1 cellular context compared by ENCODE assay signal in the genomic region with DNA sequence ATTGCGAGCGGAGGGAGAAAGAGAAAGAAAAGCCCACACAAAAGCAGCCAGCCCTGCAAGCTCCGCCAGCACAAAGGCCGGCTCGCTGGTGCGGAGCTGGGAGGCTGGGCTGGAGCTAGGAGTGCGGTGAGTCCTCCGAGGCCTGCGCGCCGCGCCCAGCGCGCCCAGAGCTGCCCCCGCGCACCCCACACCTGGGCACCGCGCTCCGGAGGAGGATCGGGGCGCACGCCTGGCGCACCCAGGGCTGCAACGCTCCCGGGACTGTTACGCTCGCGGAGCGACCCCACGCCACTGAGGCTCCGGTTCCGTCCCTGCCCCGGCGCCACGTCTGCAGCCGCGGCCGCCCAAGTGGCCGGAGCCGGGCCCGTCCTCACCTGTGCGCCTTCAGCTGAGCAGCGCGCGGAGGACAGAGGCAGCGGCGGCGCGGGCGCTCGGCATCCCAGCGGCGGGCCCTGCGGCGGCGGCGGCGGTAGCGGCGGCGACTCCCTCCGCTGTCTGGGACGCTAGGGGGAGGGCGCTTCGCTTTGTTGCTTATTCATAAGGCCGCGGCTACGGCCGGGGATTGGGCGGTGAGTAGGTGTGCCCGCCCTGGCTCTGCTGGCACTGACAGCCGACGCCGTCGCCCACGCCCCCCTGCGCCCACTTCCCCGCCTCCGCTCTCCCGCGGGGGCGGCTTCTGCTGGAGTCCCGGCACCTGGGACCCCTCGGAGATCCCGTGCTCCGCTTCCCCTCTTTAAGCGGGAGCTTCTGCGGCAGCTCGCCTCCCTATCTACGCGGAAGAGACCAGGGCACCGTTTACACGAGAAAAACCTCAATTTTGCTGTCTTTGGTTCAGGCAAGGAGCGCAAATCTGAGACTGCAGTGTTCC.
TF ChIP-seq lines count a peak whose summit lies in the region.

A gene with protein sequence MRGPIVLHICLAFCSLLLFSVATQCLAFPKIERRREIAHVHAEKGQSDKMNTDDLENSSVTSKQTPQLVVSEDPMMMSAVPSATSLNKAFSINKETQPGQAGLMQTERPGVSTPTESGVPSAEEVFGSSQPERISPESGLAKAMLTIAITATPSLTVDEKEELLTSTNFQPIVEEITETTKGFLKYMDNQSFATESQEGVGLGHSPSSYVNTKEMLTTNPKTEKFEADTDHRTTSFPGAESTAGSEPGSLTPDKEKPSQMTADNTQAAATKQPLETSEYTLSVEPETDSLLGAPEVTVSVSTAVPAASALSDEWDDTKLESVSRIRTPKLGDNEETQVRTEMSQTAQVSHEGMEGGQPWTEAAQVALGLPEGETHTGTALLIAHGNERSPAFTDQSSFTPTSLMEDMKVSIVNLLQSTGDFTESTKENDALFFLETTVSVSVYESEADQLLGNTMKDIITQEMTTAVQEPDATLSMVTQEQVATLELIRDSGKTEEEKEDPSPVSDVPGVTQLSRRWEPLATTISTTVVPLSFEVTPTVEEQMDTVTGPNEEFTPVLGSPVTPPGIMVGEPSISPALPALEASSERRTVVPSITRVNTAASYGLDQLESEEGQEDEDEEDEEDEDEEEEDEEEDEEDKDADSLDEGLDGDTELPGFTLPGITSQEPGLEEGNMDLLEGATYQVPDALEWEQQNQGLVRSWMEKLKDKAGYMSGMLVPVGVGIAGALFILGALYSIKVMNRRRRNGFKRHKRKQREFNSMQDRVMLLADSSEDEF (minus strand): TSS at position 513 of the 868 bp plus-strand sequence. CDS start 12,855 bp downstream, outside the sequence.

TF ChIP-seq in H1, 55 proteins besides CTCF, POLR2A, EP300 and RAD21 (continued from another document):
- TF ChIP-seq, protein P1, sequence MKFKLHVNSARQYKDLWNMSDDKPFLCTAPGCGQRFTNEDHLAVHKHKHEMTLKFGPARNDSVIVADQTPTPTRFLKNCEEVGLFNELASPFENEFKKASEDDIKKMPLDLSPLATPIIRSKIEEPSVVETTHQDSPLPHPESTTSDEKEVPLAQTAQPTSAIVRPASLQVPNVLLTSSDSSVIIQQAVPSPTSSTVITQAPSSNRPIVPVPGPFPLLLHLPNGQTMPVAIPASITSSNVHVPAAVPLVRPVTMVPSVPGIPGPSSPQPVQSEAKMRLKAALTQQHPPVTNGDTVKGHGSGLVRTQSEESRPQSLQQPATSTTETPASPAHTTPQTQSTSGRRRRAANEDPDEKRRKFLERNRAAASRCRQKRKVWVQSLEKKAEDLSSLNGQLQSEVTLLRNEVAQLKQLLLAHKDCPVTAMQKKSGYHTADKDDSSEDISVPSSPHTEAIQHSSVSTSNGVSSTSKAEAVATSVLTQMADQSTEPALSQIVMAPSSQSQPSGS (IDR thresholded peaks at IDR 0.05; ENCODE audit: low read length) = no peak
- TF ChIP-seq PHF8 (conservative IDR thresholded peaks at IDR 0.05; ENCODE audit: low read depth, low read length) (peak; percentile 44; the same call in 1 of the 2 replicates), RXRA (IDR thresholded peaks at IDR 0.05; ENCODE audit: insufficient read depth, low read depth, low read length) (no peak), ZNF274 (IDR thresholded peaks at IDR 0.05; ENCODE audit: borderline replicate concordance, extremely low read depth, low read length) (no peak), CHD7 (IDR thresholded peaks at IDR 0.05; ENCODE audit: insufficient replicate concordance, low read length) (no peak), HDAC2 (IDR thresholded peaks at IDR 0.05; ENCODE audit: borderline replicate concordance in 1 of 2, low read depth in 2 of 2, low read length in 2 of 2) (0 out of 4 replicates have a peak, but pooled peaks of 1 of the 2 experiments have one; percentile 61), SAP30 (IDR thresholded peaks at IDR 0.05; ENCODE audit: insufficient read depth, insufficient replicate concordance, low read length) (no peak), EGR1 (IDR thresholded peaks at IDR 0.05; ENCODE audit: borderline replicate concordance, low read depth, low read length) (peak; percentile 96), YY1 (IDR thresholded peaks at IDR 0.05; ENCODE audit: low read depth, low read length) (no peak), MAFK (IDR thresholded peaks at IDR 0.05; ENCODE audit: low read depth, low read length) (no peak), TAF1 (IDR thresholded peaks at IDR 0.05; ENCODE audit: low read depth, low read length) (peak; percentile 44; the same call in 1 of the 2 replicates), MAX (IDR thresholded peaks at IDR 0.05) (no peak; the same call in 1 of the 2 replicates), BACH1 (IDR thresholded peaks at IDR 0.05; ENCODE audit: low read length) (no peak), ASH2L (IDR thresholded peaks at IDR 0.05; ENCODE audit: low read length) (peak; percentile 92), TCF12 (IDR thresholded peaks at IDR 0.05; ENCODE audit: low read depth, low read length) (no peak), CEBPB (IDR thresholded peaks at IDR 0.05; ENCODE audit: low read depth, low read length) (no peak), CHD2 (IDR thresholded peaks at IDR 0.05; ENCODE audit: low read length) (0 out of 2 replicates have a peak, but pooled peaks have one; percentile 31), CREB1 (IDR thresholded peaks at IDR 0.05) (no peak), SIRT6 (IDR thresholded peaks at IDR 0.05; ENCODE audit: low read length) (no peak), KDM4A (IDR thresholded peaks at IDR 0.05; ENCODE audit: low read depth, low read length, severe bottlenecking) (peak; percentile 5), RFX5 (IDR thresholded peaks at IDR 0.05; ENCODE audit: borderline replicate concordance, low read depth, low read length) (no peak), CBX5 (IDR thresholded peaks at IDR 0.05; ENCODE audit: low read depth, low read length) (no peak), KDM5A (IDR thresholded peaks at IDR 0.05; ENCODE audit: low read length) (no peak), TBP (IDR thresholded peaks at IDR 0.05; ENCODE audit: low read depth, low read length) (peak; percentile 14; the same call in 1 of the 2 replicates), EZH2 (IDR thresholded peaks at IDR 0.05; ENCODE audit: low read depth, low read length, severe bottlenecking) (no peak), POU5F1 (IDR thresholded peaks at IDR 0.05; ENCODE audit: low read depth, low read length) (no peak), SUZ12 (IDR thresholded peaks at IDR 0.05; ENCODE audit: low read length) (no peak), KDM1A (IDR thresholded peaks at IDR 0.05; ENCODE audit: borderline replicate concordance, low read length) (no peak), JUN (IDR thresholded peaks at IDR 0.05; ENCODE audit: low read depth, low read length) (no peak), SIN3A (conservative IDR thresholded peaks at IDR 0.05 in 1 of 2, IDR thresholded peaks at IDR 0.05 in 1 of 2; ENCODE audit: low read depth in 1 of 2, low read length in 2 of 2) (peak; percentile 21 to 58; a peak in 3 of 4 replicates), FOSL1 (IDR thresholded peaks at IDR 0.05; ENCODE audit: insufficient read depth, low read depth, low read length) (no peak), HDAC6 (IDR thresholded peaks at IDR 0.05; ENCODE audit: low read depth, low read length) (no peak), E2F6 (IDR thresholded peaks at IDR 0.05) (peak; percentile 29; the same call in 1 of the 2 replicates)
